Comparison of ENCODE assay signal across 8 cellular contexts in the genomic region with DNA sequence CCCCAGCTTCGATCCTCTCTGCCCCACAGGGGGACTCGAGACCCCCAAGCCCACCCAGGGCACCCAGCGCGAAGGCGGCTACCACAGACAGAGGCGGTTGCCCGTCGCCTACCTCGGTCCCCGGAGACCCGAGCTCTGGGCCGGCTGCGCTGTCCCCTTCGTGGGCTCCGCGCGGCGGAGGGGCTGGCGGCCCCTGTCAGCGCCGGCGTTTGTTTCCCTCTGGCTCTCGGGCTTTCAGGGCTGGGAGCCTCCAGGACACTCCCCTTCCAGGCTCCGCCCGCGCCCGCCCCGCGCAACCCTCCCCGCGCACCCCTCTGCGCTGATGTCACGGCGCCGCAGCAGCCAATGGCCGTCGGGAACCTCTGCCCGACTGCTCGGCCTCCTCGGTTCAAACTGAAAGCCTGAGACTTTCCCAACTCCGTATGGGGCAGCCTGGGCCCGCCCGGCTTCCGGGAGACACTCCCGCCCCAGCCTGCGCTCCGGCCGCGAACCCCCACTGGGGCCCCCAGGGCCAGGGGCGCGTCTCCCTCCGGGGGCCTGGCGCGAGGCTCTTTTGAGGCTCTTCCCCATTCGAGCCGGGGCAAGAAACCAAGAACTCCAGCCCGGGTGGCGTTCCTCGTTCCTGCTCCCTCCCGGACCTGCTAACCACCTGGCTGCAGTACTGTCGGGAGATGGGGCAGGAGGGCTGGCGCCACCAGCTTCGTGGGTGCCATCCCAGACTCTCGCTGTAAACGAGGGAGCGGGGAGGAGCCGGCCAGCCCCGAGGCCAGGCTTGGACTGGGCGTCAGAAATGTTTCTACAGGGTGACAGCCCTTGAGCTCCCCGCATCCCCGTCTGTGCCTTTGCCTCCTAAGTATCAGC. TPM values are rescaled to one million over a fixed set of nuclear protein-coding genes. Genes with fewer than 3 reads are reported as not detected.
DNase-seq lines count a peak whose midpoint lies in the region; TF ChIP-seq lines count a peak whose summit lies in the region.

A gene with protein sequence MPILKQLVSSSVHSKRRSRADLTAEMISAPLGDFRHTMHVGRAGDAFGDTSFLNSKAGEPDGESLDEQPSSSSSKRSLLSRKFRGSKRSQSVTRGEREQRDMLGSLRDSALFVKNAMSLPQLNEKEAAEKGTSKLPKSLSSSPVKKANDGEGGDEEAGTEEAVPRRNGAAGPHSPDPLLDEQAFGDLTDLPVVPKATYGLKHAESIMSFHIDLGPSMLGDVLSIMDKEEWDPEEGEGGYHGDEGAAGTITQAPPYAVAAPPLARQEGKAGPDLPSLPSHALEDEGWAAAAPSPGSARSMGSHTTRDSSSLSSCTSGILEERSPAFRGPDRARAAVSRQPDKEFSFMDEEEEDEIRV (minus strand): TSS at position 221 of the 861 bp plus-strand sequence. CDS start 25,501 bp downstream, outside the sequence.

- peak within 1 kb of the TSS; percentile 98 for H4K91ac ChIP-seq in trophoblast cell (ENCODE audit: low read depth, low read length)

- H3K27ac Mint-ChIP-seq in HFFc6, result peak within 1 kb of the TSS; percentile 97

- peak within 1 kb of the TSS; percentile 93 for H2BK5ac ChIP-seq in trophoblast cell (ENCODE audit: low read depth, low read length, poor library complexity)

- H2BK12ac ChIP-seq in trophoblast cell (ENCODE audit: low read length), result peak within 1 kb of the TSS; percentile 80

- TF ChIP-seq CTCF in GM10266 (IDR thresholded peaks at IDR 0.05; ENCODE audit: control insufficient read depth, insufficient read depth, low read depth, missing control alignments), result no peak
- TF ChIP-seq CTCF in HFFc6 (IDR thresholded peaks at IDR 0.05), result no peak
- peak in 1 of 6 experiments; percentile 4 for TF ChIP-seq CTCF in adrenal gland (IDR thresholded peaks at IDR 0.05)
- TF ChIP-seq CTCF in tibial artery (IDR thresholded peaks at IDR 0.05), result no peak

- TF ChIP-seq POLR2A in adrenal gland (IDR thresholded peaks at IDR 0.05), result peak; percentile 97 to 100

- H4K8ac ChIP-seq in trophoblast cell (ENCODE audit: low read depth, low read length), result peak within 1 kb of the TSS; percentile 96

- H3K27ac ChIP-seq in adrenal gland (peak within 1 kb of the TSS; percentile 93 to 99 (median 98)), trophoblast cell (ENCODE audit: low read depth, low read length) (peak within 1 kb of the TSS; percentile 95), tibial artery (peak within 1 kb of the TSS; percentile 97 to 98)

- intact Hi-C loops in adrenal gland (cut with DNase I), result loop anchor here in 1 of 2 donors (5.0 kb wide), 1 partner anchor 55 kb away; no protein-coding TSS in a partner anchor
- intact Hi-C loops in cardiac septum (cut with DNase I), result loop anchor here (5.0 to 10.0 kb wide), 4 partner anchors 35 to 453 kb away; no protein-coding TSS in a partner anchor
- intact Hi-C loops in tibial artery (cut with DNase I; ENCODE audit: low total_unique reads), result loop anchor here (2.0 kb wide), 2 partner anchors 19 to 79 kb away; a partner anchor contains a TSS

- no peaks in the 10 kb centered on the region for H3K9me3 Mint-ChIP-seq in HFFc6

- peak within 1 kb of the TSS; percentile 97 for H3K14ac ChIP-seq in trophoblast cell (ENCODE audit: low read length)

- H2AFZ ChIP-seq in trophoblast cell (ENCODE audit: insufficient read depth, low read length, poor library complexity), result peak within 1 kb of the TSS; percentile 90

- H2AK5ac ChIP-seq in trophoblast cell (ENCODE audit: low read length), result peak within 1 kb of the TSS; percentile 2

- H3K79me1 ChIP-seq in trophoblast cell (ENCODE audit: low read length), result peaks cover 38% of the 10 kb centered on the region

- peak within 1 kb of the TSS; percentile 96 for H3K4me3 Mint-ChIP-seq in HFFc6

- H3K27me3 Mint-ChIP-seq in HFFc6 (ENCODE audit: insufficient read depth), result peaks cover 11% of the 10 kb centered on the region

- peak within 1 kb of the TSS; percentile 89 for H2BK120ac ChIP-seq in trophoblast cell (ENCODE audit: insufficient read depth, low read length, poor library complexity)

- H3K4me3 ChIP-seq in adrenal gland, result peak within 1 kb of the TSS; percentile 61 to 99 (median 92)
- peak within 1 kb of the TSS; percentile 87 for H3K4me3 ChIP-seq in trophoblast cell (ENCODE audit: low read depth, low read length)
- peak within 1 kb of the TSS; percentile 76 to 94 for H3K4me3 ChIP-seq in tibial artery

- H3K27me3 ChIP-seq in adrenal gland, result no peaks in the 10 kb centered on the region
- no peaks in the 10 kb centered on the region for H3K27me3 ChIP-seq in trophoblast cell (ENCODE audit: insufficient read depth, low read length)
- H3K27me3 ChIP-seq in tibial artery, result no peaks in the 10 kb centered on the region

- peaks cover 29 to 35% of the 10 kb centered on the region in 2 donors for H3K4me1 ChIP-seq in adrenal gland (replicated peaks in 1 of 2)
- H3K4me1 ChIP-seq in trophoblast cell (ENCODE audit: control insufficient read depth in 1 of 2, insufficient read depth in 2 of 2, low read length in 2 of 2), result peaks cover 24 to 28% of the 10 kb centered on the region in 2 experiments
- peaks cover 0 to 43% (median 36%) of the 10 kb centered on the region in 4 donors for H3K4me1 ChIP-seq in tibial artery

- H3K23ac ChIP-seq in trophoblast cell (ENCODE audit: low read length), result no peak within 1 kb of the TSS

- H3K9ac ChIP-seq in trophoblast cell (ENCODE audit: low read length), result peak within 1 kb of the TSS; percentile 90

- no peaks in the 10 kb centered on the region for H3K36me3 ChIP-seq in adrenal gland (replicated peaks in 1 of 2)
- H3K36me3 ChIP-seq in trophoblast cell (ENCODE audit: control insufficient read depth in 1 of 2, insufficient read depth in 2 of 2, low read length in 2 of 2), result peaks cover 1 to 5% of the 10 kb centered on the region in 2 experiments
- H3K36me3 ChIP-seq in tibial artery, result no peaks in the 10 kb centered on the region

- DNase-seq in GM10266 (ENCODE audit: extremely low spot score) (peak; percentile 91), HFFc6 (peak; percentile 94), NCI-H1092 treated with DMSO at 0.1 percent for 48 hours (lab: John Stamatoyannopoulos, UW) (peak; percentile 81), T follicular helper cell (ENCODE audit: low read depth) (peak; percentile 78), adrenal gland (peak; percentile 96 to 98 (median 97)), cardiac septum (ENCODE audit: low spot score) (peak; percentile 99), trophoblast cell (peak; percentile 97), tibial artery (peak; percentile 95 to 98)

- no peaks in the 10 kb centered on the region for H3K36me3 Mint-ChIP-seq in HFFc6 (ENCODE audit: low read depth)

- H4K12ac ChIP-seq in trophoblast cell (ENCODE audit: low read depth, low read length), result peak within 1 kb of the TSS; percentile 83

- H3K9me3 ChIP-seq in adrenal gland (replicated peaks in 1 of 3), result no peaks in the 10 kb centered on the region
- no peaks in the 10 kb centered on the region for H3K9me3 ChIP-seq in trophoblast cell (ENCODE audit: insufficient read depth, low read depth, low read length)
- H3K9me3 ChIP-seq in tibial artery, result no peaks in the 10 kb centered on the region

- peak within 1 kb of the TSS; percentile 98 for H3K18ac ChIP-seq in trophoblast cell (ENCODE audit: low read length)

- H3K4me1 Mint-ChIP-seq in HFFc6 (ENCODE audit: low read depth), result peaks cover 34% of the 10 kb centered on the region

- peak within 1 kb of the TSS; percentile 98 for H3K4me2 ChIP-seq in trophoblast cell (ENCODE audit: low read length)

- WGBS in adrenal gland, 4 donors, result 1 to 33% (median 2%) methylated on average over 3 to 71 of the region's 71 CpGs
- no CpG with 5 or more reads among the region's 71 CpGs for WGBS in trophoblast cell (ENCODE audit: extremely low coverage, insufficient coverage, insufficient read length)

- peak within 1 kb of the TSS; percentile 99 for H3K4ac ChIP-seq in trophoblast cell (ENCODE audit: low read depth, low read length)

- H3K79me2 ChIP-seq in trophoblast cell (ENCODE audit: control insufficient read depth, insufficient read depth, low read length, poor library complexity), result peaks cover 31% of the 10 kb centered on the region

RNA-seq across cellular contexts. Expression of the gene that starts here (rescaled TPM):
- total RNA-seq in HFFc6 (2021; fragmentation: NEBNext Ultra II Directional; extraction: Animal tissue kit (Norgen Biotek cat#: 25700)), result 10 to 100 TPM; 18.1 to 27.8 (median 25.9) TPM
- 100 to 1,000 TPM in 6 of 8 donors, 10 to 100 TPM in 2; 87.4 to 172 (median 118) TPM for total RNA-seq in adrenal gland
- polyA plus RNA-seq in adrenal gland, result 10 to 100 TPM; 24.4 to 43.0 (median 37.6) TPM
- 41.3 TPM for total RNA-seq in cardiac septum
- 31.8 and 33.8 TPM in 2 replicates for polyA plus RNA-seq in trophoblast cell (2013)

Comparison
In these comparisons a context has a peak if more than half of its experiments do, and no peak if none do; other contexts are left out.
1. Peak in every context shown above with its lines: DNase-seq, H3K4me3 ChIP-seq and H3K27ac ChIP-seq.